Comparison of ENCODE assay signal across 8 cellular contexts in the genomic region with DNA sequence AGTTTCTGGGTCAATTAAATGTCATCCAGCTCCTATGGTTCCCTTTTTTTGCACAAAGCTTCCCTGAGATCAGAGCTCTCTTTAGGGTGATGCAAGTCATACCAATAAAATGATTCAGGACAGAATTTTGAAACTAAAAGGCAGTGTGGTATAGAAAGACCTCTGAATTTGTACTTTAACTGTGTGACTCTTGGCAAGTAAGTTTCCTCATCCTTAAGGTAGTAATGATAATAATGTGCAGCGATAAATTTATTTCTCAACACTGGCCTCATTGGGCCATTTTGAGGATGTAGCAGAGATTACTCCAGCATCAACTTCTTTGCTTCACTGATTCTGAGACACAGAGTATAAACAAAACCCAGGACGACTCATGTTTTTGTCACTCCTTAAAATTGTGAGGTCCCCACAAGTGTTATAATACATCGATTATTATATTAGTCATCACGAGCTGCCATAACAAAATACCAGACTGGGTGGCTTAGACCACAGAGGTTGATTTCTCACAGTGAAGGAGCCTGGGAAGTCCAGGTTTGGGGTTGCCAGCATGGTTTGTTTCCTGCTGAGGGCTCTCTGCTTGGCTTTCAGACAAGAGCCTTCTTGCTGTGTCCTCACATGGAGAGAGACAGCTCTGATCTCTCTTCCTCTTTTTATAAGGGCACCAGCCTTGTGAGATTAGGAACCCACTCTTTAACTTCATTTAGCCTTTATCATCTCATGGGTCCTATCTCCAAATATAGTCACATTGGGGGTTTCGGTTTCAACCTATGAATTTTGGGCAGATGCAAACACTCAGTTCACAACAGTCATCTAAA.
DNase-seq lines count a peak whose midpoint lies in the region; ATAC-seq and TF ChIP-seq lines count a peak whose summit lies in the region.

No MANE protein-coding gene starts in this region.

- no peaks in the 10 kb centered on the region; the same call in 1 of the 2 replicates for H3K36me3 Mint-ChIP-seq in WTC11
- peaks cover 3% of the 10 kb centered on the region for H3K36me3 Mint-ChIP-seq in neural progenitor cell

- no peak overlapping the region for H3K27ac Mint-ChIP-seq in WTC11
- H3K27ac Mint-ChIP-seq in neural progenitor cell: no peak overlapping the region

- no peaks in the 10 kb centered on the region for H3K36me3 ChIP-seq in neural progenitor cell
- H3K36me3 ChIP-seq in effector memory CD4-positive, alpha-beta T cell (ENCODE audit: control insufficient read depth, insufficient read depth, low read length): no peaks in the 10 kb centered on the region

- H3K9ac ChIP-seq in neural progenitor cell: no peak overlapping the region

- no peaks in the 10 kb centered on the region for H3F3A ChIP-seq in neural progenitor cell (ENCODE audit: low read depth)

- POLR2A ChIA-PET in WTC11 (lab: Charles Lee): no interaction called here

- ATAC-seq in GM18907 (IDR thresholded peaks at IDR 0.05; ENCODE audit: unreplicated experiment) (peak; percentile 99), HG02763 (IDR thresholded peaks at IDR 0.05; ENCODE audit: unreplicated experiment) (peak; percentile 96), WTC11 (no peak)

- no peak overlapping the region for H3K4me2 ChIP-seq in neural progenitor cell

- TF ChIP-seq CTCF in WTC11 (IDR thresholded peaks at IDR 0.05): no peak
- TF ChIP-seq CTCF in neural progenitor cell (IDR thresholded peaks at IDR 0.05): no peak

- H3K79me2 ChIP-seq in neural progenitor cell (ENCODE audit: low read depth): no peaks in the 10 kb centered on the region

- no peak overlapping the region for H2AFZ ChIP-seq in neural progenitor cell (replicated peaks)

- H4K20me1 ChIP-seq in neural progenitor cell (ENCODE audit: low read depth): no peaks in the 10 kb centered on the region

- H3K4me1 Mint-ChIP-seq in WTC11: peaks cover 26% of the 10 kb centered on the region
- H3K4me1 Mint-ChIP-seq in neural progenitor cell: peaks cover 48% of the 10 kb centered on the region

- H3K9me3 ChIP-seq in neural progenitor cell (ENCODE audit: low read depth): no peaks in the 10 kb centered on the region
- H3K9me3 ChIP-seq in effector memory CD4-positive, alpha-beta T cell (ENCODE audit: control insufficient read depth, low read length): no peaks in the 10 kb centered on the region

- peaks cover 4% of the 10 kb centered on the region; the same call in 1 of the 2 replicates for H3K27me3 Mint-ChIP-seq in WTC11 (ENCODE audit: low read depth)
- peaks cover 3% of the 10 kb centered on the region for H3K27me3 Mint-ChIP-seq in neural progenitor cell (ENCODE audit: insufficient read depth, low read depth)

- no peak overlapping the region for H3K27ac ChIP-seq in neural progenitor cell
- H3K27ac ChIP-seq in effector memory CD4-positive, alpha-beta T cell (ENCODE audit: insufficient read depth, low read length, poor library complexity, severe bottlenecking): no peak overlapping the region

- H3K9me3 Mint-ChIP-seq in WTC11 (peaks cover 10% of the 10 kb centered on the region), neural progenitor cell (peaks cover 6% of the 10 kb centered on the region)

- no peaks in the 10 kb centered on the region for H3K27me3 ChIP-seq in neural progenitor cell
- H3K27me3 ChIP-seq in effector memory CD4-positive, alpha-beta T cell (replicated peaks; ENCODE audit: control insufficient read depth, insufficient read depth, low read length, poor library complexity, severe bottlenecking): no peaks in the 10 kb centered on the region

- DNase-seq in OCI-M1 (lab: John Stamatoyannopoulos, UW): peak; percentile 21
- DNase-seq in myocyte (ENCODE audit: low read depth): peak; percentile 62
- no peak for DNase-seq in WTC11 (ENCODE audit: low spot score)
- DNase-seq in hypothalamus (lab: John Stamatoyannopoulos, UW): no peak
- no peak for DNase-seq in neural progenitor cell (ENCODE audit: low spot score)
- DNase-seq in effector memory CD4-positive, alpha-beta T cell: no peak

- H3K4me1 ChIP-seq in neural progenitor cell: peaks cover 43% of the 10 kb centered on the region
- H3K4me1 ChIP-seq in effector memory CD4-positive, alpha-beta T cell (ENCODE audit: control insufficient read depth, insufficient read depth, low read length, poor library complexity, severe bottlenecking): no peaks in the 10 kb centered on the region

- H3K4me3 Mint-ChIP-seq in WTC11 (no peak overlapping the region), neural progenitor cell (no peak overlapping the region)

- no peak overlapping the region for H3K4me3 ChIP-seq in neural progenitor cell
- H3K4me3 ChIP-seq in effector memory CD4-positive, alpha-beta T cell (ENCODE audit: insufficient read depth, low read depth, low read length, poor library complexity, severe bottlenecking): no peak overlapping the region

- CTCF ChIA-PET in WTC11 (lab: Charles Lee): no interaction called here

TF ChIP-seq in WTC11, 78 proteins besides CTCF, POLR2A, EP300 and RAD21 (continues in another document):
- TF ChIP-seq, protein P1, sequence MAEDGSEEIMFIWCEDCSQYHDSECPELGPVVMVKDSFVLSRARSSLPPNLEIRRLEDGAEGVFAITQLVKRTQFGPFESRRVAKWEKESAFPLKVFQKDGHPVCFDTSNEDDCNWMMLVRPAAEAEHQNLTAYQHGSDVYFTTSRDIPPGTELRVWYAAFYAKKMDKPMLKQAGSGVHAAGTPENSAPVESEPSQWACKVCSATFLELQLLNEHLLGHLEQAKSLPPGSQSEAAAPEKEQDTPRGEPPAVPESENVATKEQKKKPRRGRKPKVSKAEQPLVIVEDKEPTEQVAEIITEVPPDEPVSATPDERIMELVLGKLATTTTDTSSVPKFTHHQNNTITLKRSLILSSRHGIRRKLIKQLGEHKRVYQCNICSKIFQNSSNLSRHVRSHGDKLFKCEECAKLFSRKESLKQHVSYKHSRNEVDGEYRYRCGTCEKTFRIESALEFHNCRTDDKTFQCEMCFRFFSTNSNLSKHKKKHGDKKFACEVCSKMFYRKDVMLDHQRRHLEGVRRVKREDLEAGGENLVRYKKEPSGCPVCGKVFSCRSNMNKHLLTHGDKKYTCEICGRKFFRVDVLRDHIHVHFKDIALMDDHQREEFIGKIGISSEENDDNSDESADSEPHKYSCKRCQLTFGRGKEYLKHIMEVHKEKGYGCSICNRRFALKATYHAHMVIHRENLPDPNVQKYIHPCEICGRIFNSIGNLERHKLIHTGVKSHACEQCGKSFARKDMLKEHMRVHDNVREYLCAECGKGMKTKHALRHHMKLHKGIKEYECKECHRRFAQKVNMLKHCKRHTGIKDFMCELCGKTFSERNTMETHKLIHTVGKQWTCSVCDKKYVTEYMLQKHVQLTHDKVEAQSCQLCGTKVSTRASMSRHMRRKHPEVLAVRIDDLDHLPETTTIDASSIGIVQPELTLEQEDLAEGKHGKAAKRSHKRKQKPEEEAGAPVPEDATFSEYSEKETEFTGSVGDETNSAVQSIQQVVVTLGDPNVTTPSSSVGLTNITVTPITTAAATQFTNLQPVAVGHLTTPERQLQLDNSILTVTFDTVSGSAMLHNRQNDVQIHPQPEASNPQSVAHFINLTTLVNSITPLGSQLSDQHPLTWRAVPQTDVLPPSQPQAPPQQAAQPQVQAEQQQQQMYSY (CRISPR knock-in tag; IDR thresholded peaks at IDR 0.05): no peak
- TF ChIP-seq RORB (CRISPR knock-in tag; IDR thresholded peaks at IDR 0.05): no peak
- TF ChIP-seq, protein P2, sequence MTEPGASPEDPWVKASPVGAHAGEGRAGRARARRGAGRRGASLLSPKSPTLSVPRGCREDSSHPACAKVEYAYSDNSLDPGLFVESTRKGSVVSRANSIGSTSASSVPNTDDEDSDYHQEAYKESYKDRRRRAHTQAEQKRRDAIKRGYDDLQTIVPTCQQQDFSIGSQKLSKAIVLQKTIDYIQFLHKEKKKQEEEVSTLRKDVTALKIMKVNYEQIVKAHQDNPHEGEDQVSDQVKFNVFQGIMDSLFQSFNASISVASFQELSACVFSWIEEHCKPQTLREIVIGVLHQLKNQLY (CRISPR knock-in tag; IDR thresholded peaks at IDR 0.05): no peak
- no peak for TF ChIP-seq SOX15 (CRISPR knock-in tag; IDR thresholded peaks at IDR 0.05)
- TF ChIP-seq EMX1 (CRISPR knock-in tag; IDR thresholded peaks at IDR 0.05): no peak
- no peak for TF ChIP-seq ZNF423 (CRISPR knock-in tag; IDR thresholded peaks at IDR 0.05)
- TF ChIP-seq, protein P3, sequence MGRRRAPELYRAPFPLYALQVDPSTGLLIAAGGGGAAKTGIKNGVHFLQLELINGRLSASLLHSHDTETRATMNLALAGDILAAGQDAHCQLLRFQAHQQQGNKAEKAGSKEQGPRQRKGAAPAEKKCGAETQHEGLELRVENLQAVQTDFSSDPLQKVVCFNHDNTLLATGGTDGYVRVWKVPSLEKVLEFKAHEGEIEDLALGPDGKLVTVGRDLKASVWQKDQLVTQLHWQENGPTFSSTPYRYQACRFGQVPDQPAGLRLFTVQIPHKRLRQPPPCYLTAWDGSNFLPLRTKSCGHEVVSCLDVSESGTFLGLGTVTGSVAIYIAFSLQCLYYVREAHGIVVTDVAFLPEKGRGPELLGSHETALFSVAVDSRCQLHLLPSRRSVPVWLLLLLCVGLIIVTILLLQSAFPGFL (CRISPR knock-in tag; IDR thresholded peaks at IDR 0.05; ENCODE audit: borderline replicate concordance): no peak
- TF ChIP-seq, protein P4, sequence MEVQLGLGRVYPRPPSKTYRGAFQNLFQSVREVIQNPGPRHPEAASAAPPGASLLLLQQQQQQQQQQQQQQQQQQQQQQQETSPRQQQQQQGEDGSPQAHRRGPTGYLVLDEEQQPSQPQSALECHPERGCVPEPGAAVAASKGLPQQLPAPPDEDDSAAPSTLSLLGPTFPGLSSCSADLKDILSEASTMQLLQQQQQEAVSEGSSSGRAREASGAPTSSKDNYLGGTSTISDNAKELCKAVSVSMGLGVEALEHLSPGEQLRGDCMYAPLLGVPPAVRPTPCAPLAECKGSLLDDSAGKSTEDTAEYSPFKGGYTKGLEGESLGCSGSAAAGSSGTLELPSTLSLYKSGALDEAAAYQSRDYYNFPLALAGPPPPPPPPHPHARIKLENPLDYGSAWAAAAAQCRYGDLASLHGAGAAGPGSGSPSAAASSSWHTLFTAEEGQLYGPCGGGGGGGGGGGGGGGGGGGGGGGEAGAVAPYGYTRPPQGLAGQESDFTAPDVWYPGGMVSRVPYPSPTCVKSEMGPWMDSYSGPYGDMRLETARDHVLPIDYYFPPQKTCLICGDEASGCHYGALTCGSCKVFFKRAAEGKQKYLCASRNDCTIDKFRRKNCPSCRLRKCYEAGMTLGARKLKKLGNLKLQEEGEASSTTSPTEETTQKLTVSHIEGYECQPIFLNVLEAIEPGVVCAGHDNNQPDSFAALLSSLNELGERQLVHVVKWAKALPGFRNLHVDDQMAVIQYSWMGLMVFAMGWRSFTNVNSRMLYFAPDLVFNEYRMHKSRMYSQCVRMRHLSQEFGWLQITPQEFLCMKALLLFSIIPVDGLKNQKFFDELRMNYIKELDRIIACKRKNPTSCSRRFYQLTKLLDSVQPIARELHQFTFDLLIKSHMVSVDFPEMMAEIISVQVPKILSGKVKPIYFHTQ (CRISPR knock-in tag; IDR thresholded peaks at IDR 0.05): no peak
- TF ChIP-seq HMGA2 (CRISPR knock-in tag; IDR thresholded peaks at IDR 0.05): no peak
- no peak for TF ChIP-seq NFYB (CRISPR knock-in tag; conservative IDR thresholded peaks at IDR 0.05; ENCODE audit: low read depth)

Comparison
In these comparisons a context has a peak if more than half of its experiments do, and no peak if none do; other contexts are left out.
1. DNase-seq: peak in OCI-M1 (single experiment) and myocyte (single experiment); none in WTC11 (single experiment), hypothalamus (0 of 51), neural progenitor cell (single experiment) and effector memory CD4-positive, alpha-beta T cell (0 of 3).